In the genomic region with DNA sequence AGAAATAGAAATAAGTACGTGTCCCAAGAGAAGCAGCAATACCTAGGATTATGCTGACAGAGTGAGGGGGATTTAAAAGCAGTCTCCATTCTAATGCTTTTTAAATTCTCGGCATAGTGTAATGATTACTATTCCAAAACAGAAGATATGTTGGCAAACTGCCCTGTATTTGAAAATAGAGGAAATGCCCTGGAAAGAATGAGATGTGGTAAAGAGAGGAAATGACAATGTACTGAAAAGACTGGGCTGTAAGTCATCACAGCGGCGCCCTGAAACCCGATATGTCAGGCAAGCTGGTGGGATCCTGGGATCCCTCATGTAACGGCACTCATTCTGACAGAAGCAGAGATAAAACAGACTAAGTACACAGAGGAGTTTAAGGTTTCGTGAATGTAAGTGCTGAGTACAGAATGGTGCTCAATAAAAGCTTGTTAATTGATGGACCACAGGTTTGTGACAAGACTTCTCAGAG, we compare ENCODE assay signal across 8 cellular contexts.
DNase-seq lines count a peak whose midpoint lies in the region; ATAC-seq, FAIRE-seq and TF ChIP-seq lines count a peak whose summit lies in the region.

No MANE protein-coding gene starts in this region.

- H3K4me1 ChIP-seq in spleen: peaks cover 46 to 82% (median 73%) of the 10 kb centered on the region in 6 donors

- ATAC-seq in HG03378 (IDR thresholded peaks at IDR 0.05; ENCODE audit: unreplicated experiment) (no peak), GM19452 (IDR thresholded peaks at IDR 0.05; ENCODE audit: unreplicated experiment) (no peak), HG02870 (IDR thresholded peaks at IDR 0.05; ENCODE audit: unreplicated experiment) (no peak)

- H3K27me3 ChIP-seq in AG04450 (ENCODE audit: control insufficient read depth, insufficient read depth, low read length): no peaks in the 10 kb centered on the region
- no peaks in the 10 kb centered on the region for H3K27me3 ChIP-seq in spleen (replicated peaks in 1 of 7)

- CTCF ChIA-PET in AG04450 (lab: Charles Lee): no interaction called here

- TF ChIP-seq POLR2A in H54 (IDR thresholded peaks at IDR 0.05; ENCODE audit: low read depth, low read length) (no peak), spleen (IDR thresholded peaks at IDR 0.05) (no peak)

- H3K36me3 ChIP-seq in spleen: no peaks in the 10 kb centered on the region

- no peak for TF ChIP-seq CTCF in AG04450 (IDR thresholded peaks at IDR 0.05; ENCODE audit: low read depth, low read length)
- no peak for TF ChIP-seq CTCF in spleen (IDR thresholded peaks at IDR 0.05 in 8 of 11, conservative IDR thresholded peaks at IDR 0.05 in 3 of 11)

- DNase-seq in AG04450 (ENCODE audit: low read depth, low spot score) (peak; percentile 91), H54 (ENCODE audit: insufficient read length, low spot score) (no peak), SKM-1 (lab: John Stamatoyannopoulos, UW; ENCODE audit: unreplicated experiment) (peak; percentile 49), glomerular visceral epithelial cell (ENCODE audit: extremely low spot score) (peak; percentile 89), spleen (peak; percentile 82)

- no peaks in the 10 kb centered on the region for H3K9me3 ChIP-seq in AG04450 (ENCODE audit: control insufficient read depth, insufficient read depth, low read length)
- no peaks in the 10 kb centered on the region for H3K9me3 ChIP-seq in spleen

- peak; percentile 97 for FAIRE-seq in H54 (lab: Jason Lieb, UNC)

- WGBS in spleen, 5 donors: 15 to 22% (median 16%) methylated on average over 7 of the region's 7 CpGs

- intact Hi-C loops in spleen (cut with DNase I; ENCODE audit: low total_unique reads): no loop called here

- POLR2A ChIA-PET in AG04450 (lab: Yijun Ruan, JAX): interaction anchor here (2.8 kb wide), 1 partner anchor 91 kb away, joined by 13 read pairs; the partner anchor contains the start of gene NFKBIZ

- peak overlapping the region; percentile 86 for H3K27ac ChIP-seq in AG04450 (ENCODE audit: low read depth, low read length)
- H3K27ac ChIP-seq in spleen: peak overlapping the region in 7 of 8 donors; percentile 41 to 85 (median 67)

- H3K4me3 ChIP-seq in AG04450 (ENCODE audit: low read depth, low read length) (peak overlapping the region; percentile 14), spleen (peak overlapping the region in 1 of 8 donors; percentile 40)
